ENCODE assay signal across 10 cellular contexts in the genomic region with DNA sequence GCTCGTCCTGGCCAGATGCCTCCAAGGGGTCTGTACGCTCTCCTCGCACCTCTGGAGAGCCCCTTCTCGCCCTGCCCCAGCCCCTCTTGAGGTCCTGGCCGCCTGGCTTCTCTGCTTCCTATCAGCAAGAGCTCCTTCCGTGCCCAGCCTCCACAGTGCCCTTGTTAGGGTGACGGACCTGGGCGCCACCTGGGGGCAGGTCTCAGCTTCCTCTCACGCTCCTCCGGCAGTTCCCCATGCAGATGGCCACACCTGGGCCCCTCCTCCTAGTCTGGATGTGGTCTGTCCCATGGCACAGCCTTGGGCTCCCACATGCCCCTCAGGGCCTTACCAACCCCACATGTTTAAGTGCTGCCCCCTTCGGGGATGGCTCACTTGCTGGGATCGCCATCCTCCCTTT. TPM values are rescaled to one million over a fixed set of nuclear protein-coding genes. Genes with fewer than 3 reads are reported as not detected.
"Had no signal": no experiment of that assay in that cellular context is flagged by ENCODE, and none has a peak within 500 bp of the region (broad histone marks: within the 10 kb centered on the region; RNA-seq: fewer than 3 reads in every experiment).

No MANE protein-coding gene starts in this region.

RNA-seq across cellular contexts. Expression of gene TMEM191B, which starts 6.7 kb away (rescaled TPM):
- total RNA-seq: subcutaneous adipose tissue, thoracic aorta, urinary bladder, vagina had no signal

RNA-seq across cellular contexts. Expression of gene GGTLC3, which starts 16.4 kb away (rescaled TPM):
- total RNA-seq: stomach, subcutaneous adipose tissue, suprapubic skin, temporal lobe, thoracic aorta, tibial nerve, transverse colon, urinary bladder, uterus, vagina had no signal
- polyA plus RNA-seq: urinary bladder had no signal
